Comparison of ENCODE assay signal across 8 cellular contexts in genomic region chr11:47186937-47187681, GRCh38. TPM values are rescaled to one million over a fixed set of nuclear protein-coding genes. Genes with fewer than 3 reads are reported as not detected.
DNase-seq lines count a peak whose midpoint lies in the region; TF ChIP-seq lines count a peak whose summit lies in the region.

No MANE protein-coding gene starts in this region.

- H3K4me1 ChIP-seq in HAP-1 (peaks cover 17% of the 10 kb centered on the region), smooth muscle cell (ENCODE audit: low read depth) (peaks cover 10% of the 10 kb centered on the region)

- H3K79me2 ChIP-seq in SU-DHL-6 (ENCODE audit: insufficient read depth, low read length) (no peaks in the 10 kb centered on the region), smooth muscle cell (ENCODE audit: low read depth) (peaks cover 9% of the 10 kb centered on the region)

- TF ChIP-seq CTCF in AG10803 (conservative IDR thresholded peaks at IDR 0.05; ENCODE audit: low read length) (peak; percentile 1; the same call in 1 of the 2 replicates), SU-DHL-6 (IDR thresholded peaks at IDR 0.05; ENCODE audit: insufficient read depth, low read length, poor library complexity, severe bottlenecking) (no peak), smooth muscle cell (IDR thresholded peaks at IDR 0.05; ENCODE audit: borderline replicate concordance, insufficient read depth, poor library complexity, severe bottlenecking) (no peak)

- H2AFZ ChIP-seq in SU-DHL-6 (ENCODE audit: low read depth, low read length, severe bottlenecking): peak overlapping the region; percentile 97
- peak overlapping the region; percentile 28 for H2AFZ ChIP-seq in smooth muscle cell (ENCODE audit: low read depth)

- peak overlapping the region; percentile 84 for H3K4me2 ChIP-seq in SU-DHL-6 (ENCODE audit: low read depth, low read length, poor library complexity, severe bottlenecking)
- H3K4me2 ChIP-seq in smooth muscle cell: peak overlapping the region; percentile 95

- H3K9ac ChIP-seq in SU-DHL-6 (ENCODE audit: low read length) (peak overlapping the region; percentile 56), smooth muscle cell (ENCODE audit: low read depth) (no peak overlapping the region)

- H3K9me3 ChIP-seq in HAP-1: no peaks in the 10 kb centered on the region
- no peaks in the 10 kb centered on the region for H3K9me3 ChIP-seq in SU-DHL-6 (ENCODE audit: insufficient read depth, low read length)
- no peaks in the 10 kb centered on the region for H3K9me3 ChIP-seq in smooth muscle cell (replicated peaks; ENCODE audit: low read depth)

- H3K27me3 ChIP-seq in HAP-1 (ENCODE audit: low read depth) (no peaks in the 10 kb centered on the region), SU-DHL-6 (ENCODE audit: low read length) (no peaks in the 10 kb centered on the region), smooth muscle cell (ENCODE audit: low read depth) (no peaks in the 10 kb centered on the region)

- in situ Hi-C loops in HAP-1 (cut with MboI; ENCODE audit: low sequenced_read_pairs): no loop called here

- 0 out of 2 replicates have a peak, but pooled peaks cover 5% of the 10 kb centered on the region for H3F3A ChIP-seq in SU-DHL-6 (ENCODE audit: insufficient read depth)
- H3F3A ChIP-seq in smooth muscle cell (ENCODE audit: low read depth): peaks cover 16% of the 10 kb centered on the region

- H3K4me3 ChIP-seq in AG10803 (ENCODE audit: low read length): peak overlapping the region; percentile 52
- H3K4me3 ChIP-seq in HAP-1: peak overlapping the region; percentile 75
- H3K4me3 ChIP-seq in SU-DHL-6 (ENCODE audit: insufficient read depth, low read length, poor library complexity, severe bottlenecking): peak overlapping the region; percentile 58
- peak overlapping the region; percentile 80 for H3K4me3 ChIP-seq in smooth muscle cell

- DNase-seq in AG10803 (ENCODE audit: low read depth) (peak; percentile 23), HAP-1 (ENCODE audit: low spot score in 2 of 2) (peak; percentile 65 to 85), iris pigment epithelial cell (ENCODE audit: low read depth) (peak; percentile 55), smooth muscle cell (lab: John Stamatoyannopoulos, UW; ENCODE audit: unreplicated experiment) (peak; percentile 41), SKM-1 treated with dmso at 0.1 percent for 144 hours (lab: John Stamatoyannopoulos, UW; ENCODE audit: unreplicated experiment) (no peak), NCI-H1092 treated with DMSO at 0.1 percent for 48 hours (lab: John Stamatoyannopoulos, UW) (no peak)
- DNase-seq in central memory CD4-positive, alpha-beta T cell: peak; percentile 28

- no peaks in the 10 kb centered on the region for H3K9me2 ChIP-seq in SU-DHL-6 (replicated peaks; ENCODE audit: insufficient read depth, low read length)

- WGBS in smooth muscle cell (ENCODE audit: low lambda C conversion rate): under 1% methylated on average over 53 of the region's 53 CpGs

- H3K36me3 ChIP-seq in HAP-1 (replicated peaks) (no peaks in the 10 kb centered on the region; the same call in 1 of the 2 replicates), SU-DHL-6 (ENCODE audit: low read length) (no peaks in the 10 kb centered on the region), smooth muscle cell (ENCODE audit: low read depth) (no peaks in the 10 kb centered on the region)

- no peaks in the 10 kb centered on the region for H4K20me1 ChIP-seq in SU-DHL-6 (ENCODE audit: low read depth, low read length)
- no peaks in the 10 kb centered on the region for H4K20me1 ChIP-seq in smooth muscle cell (ENCODE audit: low read depth)

- H3K27ac ChIP-seq in SU-DHL-6 (ENCODE audit: low read depth, low read length) (no peak overlapping the region), smooth muscle cell (ENCODE audit: low read depth) (no peak overlapping the region)

RNA-seq across cellular contexts. Expression of gene PACSIN3, which starts 0.9 kb away (rescaled TPM):
- total RNA-seq in smooth muscle cell: 24.8 and 27.3 TPM in 2 replicates
- 55.7 and 85.9 TPM in 2 replicates for polyA plus RNA-seq in smooth muscle cell

RNA-seq across cellular contexts. Expression of gene ARFGAP2, which starts 10.4 kb away (rescaled TPM):
- 71.9 and 76.5 TPM in 2 replicates for total RNA-seq in smooth muscle cell
- 58.6 and 70.1 TPM in 2 replicates for polyA plus RNA-seq in smooth muscle cell

RNA-seq across cellular contexts. Expression of gene DDB2, which starts 27.7 kb away (rescaled TPM):
- total RNA-seq in smooth muscle cell: 60.1 and 64.4 TPM in 2 replicates
- 96.0 and 104 TPM in 2 replicates for polyA plus RNA-seq in smooth muscle cell

Comparison
In these comparisons a context has a peak if more than half of its experiments do, and no peak if none do; other contexts are left out.
1. DNase-seq: peak in AG10803 (single experiment), HAP-1 (2 of 2), central memory CD4-positive, alpha-beta T cell (single experiment), iris pigment epithelial cell (single experiment) and smooth muscle cell (single experiment); none in SKM-1 treated with dmso at 0.1 percent for 144 hours (single experiment) and NCI-H1092 treated with DMSO at 0.1 percent for 48 hours (single experiment).
2. Peak in every context shown above with its lines, with median percentiles within 50 percentile points of each other: H3K4me3 ChIP-seq.